ENCODE assay signal across 8 cellular contexts in genomic region chr11:107859459-107860239, GRCh38. TPM values are rescaled to one million over a fixed set of nuclear protein-coding genes. Genes with fewer than 3 reads are reported as not detected.
DNase-seq lines count a peak whose midpoint lies in the region; ATAC-seq and TF ChIP-seq lines count a peak whose summit lies in the region.

No MANE protein-coding gene starts in this region.

- H3K4me1 ChIP-seq in OCI-LY1 (ENCODE audit: insufficient read depth, low read length, severe bottlenecking): peaks cover 23% of the 10 kb centered on the region

- TF ChIP-seq CTCF in OCI-LY1 (IDR thresholded peaks at IDR 0.05; ENCODE audit: low read length) (no peak), retinal pigment epithelial cell (conservative IDR thresholded peaks at IDR 0.05; ENCODE audit: low read depth, low read length) (no peak)

- peak overlapping the region; percentile 68 for H3K4me3 ChIP-seq in OCI-LY1 (ENCODE audit: low read depth, low read length, poor library complexity, severe bottlenecking)
- H3K4me3 ChIP-seq in retinal pigment epithelial cell (ENCODE audit: low read length): peak overlapping the region; percentile 79

- H3K9me3 ChIP-seq in OCI-LY1 (ENCODE audit: low read length): no peaks in the 10 kb centered on the region

- peaks cover 21% of the 10 kb centered on the region for H3K79me2 ChIP-seq in OCI-LY1 (ENCODE audit: insufficient read depth, low read length)

- H2AFZ ChIP-seq in OCI-LY1 (ENCODE audit: low read length): 0 out of 2 replicates have a peak overlapping the region, but pooled peaks have one; percentile 39

- H3K27me3 Mint-ChIP-seq in activated naive CD4-positive, alpha-beta T cell treated with anti-CD3 and anti-CD28 coated beads for 36 hours (ENCODE audit: low read depth): no peaks in the 10 kb centered on the region

- no peaks in the 10 kb centered on the region for H3K9me2 ChIP-seq in OCI-LY1 (ENCODE audit: low read depth, low read length)

- H3K9ac ChIP-seq in OCI-LY1 (ENCODE audit: low read length): peak overlapping the region; percentile 70

- CTCF ChIA-PET in activated naive CD4-positive, alpha-beta T cell treated with anti-CD3 and anti-CD28 coated beads for 36 hours (lab: Charles Lee): interaction anchor here (0.7 to 1.0 kb wide), 2 partner anchors 19 to 34 kb away, joined by 4 read pairs; no protein-coding TSS in a partner anchor

- H3K4me1 Mint-ChIP-seq in activated naive CD4-positive, alpha-beta T cell treated with anti-CD3 and anti-CD28 coated beads for 36 hours (ENCODE audit: low read depth): peaks cover 21% of the 10 kb centered on the region

- H3K4me2 ChIP-seq in OCI-LY1 (ENCODE audit: low read length): peak overlapping the region; percentile 82

- peaks cover 4% of the 10 kb centered on the region for H3K36me3 Mint-ChIP-seq in activated naive CD4-positive, alpha-beta T cell treated with anti-CD3 and anti-CD28 coated beads for 36 hours (ENCODE audit: low read depth)

- H3K9me3 Mint-ChIP-seq in activated naive CD4-positive, alpha-beta T cell treated with anti-CD3 and anti-CD28 coated beads for 36 hours: no peaks in the 10 kb centered on the region

- H3K36me3 ChIP-seq in OCI-LY1 (ENCODE audit: insufficient read depth, low read length): peaks cover 6% of the 10 kb centered on the region; the same call in 1 of the 2 replicates

- peak; percentile 37 for DNase-seq in ELR (ENCODE audit: low read depth)
- DNase-seq in activated naive CD4-positive, alpha-beta T cell treated with anti-CD3 and anti-CD28 coated beads for 36 hours: peak; percentile 52
- DNase-seq in left cardiac atrium: peak; percentile 56
- no peak for DNase-seq in retinal pigment epithelial cell (ENCODE audit: low read depth)
- DNase-seq in NCI-H187 treated with DMSO at 0.1 percent for 48 hours (lab: John Stamatoyannopoulos, UW): no peak

- no peaks in the 10 kb centered on the region; the same call in 1 of the 2 replicates for H3F3A ChIP-seq in OCI-LY1 (ENCODE audit: insufficient read depth, low read length)

- peak overlapping the region; percentile 95 for H3K4me3 Mint-ChIP-seq in activated naive CD4-positive, alpha-beta T cell treated with anti-CD3 and anti-CD28 coated beads for 36 hours

- no peaks in the 10 kb centered on the region for H3K27me3 ChIP-seq in OCI-LY1 (ENCODE audit: insufficient read depth, low read length)

- ATAC-seq in HG02885 (IDR thresholded peaks at IDR 0.05; ENCODE audit: poor library complexity, unreplicated experiment) (peak; percentile 16), left cardiac atrium (peak; percentile 46 to 71), GM21360 (IDR thresholded peaks at IDR 0.05; ENCODE audit: unreplicated experiment) (no peak)

- no peaks in the 10 kb centered on the region for H4K20me1 ChIP-seq in OCI-LY1 (ENCODE audit: insufficient read depth, low read length)

- intact Hi-C loops in activated naive CD4-positive, alpha-beta T cell treated with anti-CD3 and anti-CD28 coated beads for 36 hours (cut with micrococcal nuclease): loop anchor here (1.0 to 5.0 kb wide), 10 partner anchors 35 to 1782 kb away; partner anchors contain the start of genes AASDHPPT, ALKBH8, ATM and CUL5
- intact Hi-C loops in left cardiac atrium (cut with DNase I): no loop called here

- no peak overlapping the region for H3K27ac ChIP-seq in OCI-LY1 (ENCODE audit: low read depth, low read length, poor library complexity, severe bottlenecking)

- peak overlapping the region; percentile 91 for H3K27ac Mint-ChIP-seq in activated naive CD4-positive, alpha-beta T cell treated with anti-CD3 and anti-CD28 coated beads for 36 hours

RNA-seq across cellular contexts. Expression of gene SLC35F2, which starts 1.1 kb away (rescaled TPM):
- 10 to 100 TPM; 18.2 to 20.5 TPM for total RNA-seq in activated naive CD4-positive, alpha-beta T cell treated with anti-CD3 and anti-CD28 coated beads for 36 hours
- total RNA-seq in left cardiac atrium: 1 to 10 TPM; 2.1 to 5.3 TPM

Comparison
In these comparisons a context has a peak if more than half of its experiments do, and no peak if none do; other contexts are left out.
1. DNase-seq: peak in ELR (single experiment), activated naive CD4-positive, alpha-beta T cell treated with anti-CD3 and anti-CD28 coated beads for 36 hours (single experiment) and left cardiac atrium (single experiment); none in retinal pigment epithelial cell (single experiment) and NCI-H187 treated with DMSO at 0.1 percent for 48 hours (single experiment).